Comparison of ENCODE assay signal across 28 cellular contexts in genomic region chr3:164794099-164794498, GRCh38.
"Had no signal": no experiment of that assay in that cellular context is flagged by ENCODE, and none has a peak within 500 bp of the region (broad histone marks: within the 10 kb centered on the region; RNA-seq: fewer than 3 reads in every experiment).

No MANE protein-coding gene starts in this region.

- H3K4me1 ChIP-seq: colonic mucosa, esophagus muscularis mucosa, esophagus squamous epithelium, foreskin keratinocyte, gastrocnemius medialis, gastroesophageal sphincter, heart left ventricle, heart right ventricle had no signal

- ATAC-seq: effector memory CD8-positive, alpha-beta T cell; esophagus mucosa; foreskin keratinocyte; gastrocnemius medialis; gastroesophageal sphincter; heart left ventricle; heart right ventricle had no signal

- H3K27me3 ChIP-seq: colonic mucosa, dorsolateral prefrontal cortex, esophagus muscularis mucosa, esophagus squamous epithelium, foreskin keratinocyte, gastrocnemius medialis, gastroesophageal sphincter, heart left ventricle, heart right ventricle had no signal

- FAIRE-seq: colon, endometrium, endothelial cell of umbilical vein, frontal cortex had no signal

- H3K9me3 ChIP-seq: colonic mucosa, esophagus muscularis mucosa, esophagus squamous epithelium, gastrocnemius medialis, gastroesophageal sphincter, heart left ventricle, heart right ventricle had no signal

- H3K27ac ChIP-seq: colonic mucosa, coronary artery, dorsolateral prefrontal cortex, epithelial cell of prostate, esophagus muscularis mucosa, esophagus squamous epithelium, foreskin keratinocyte, gastrocnemius medialis, gastroesophageal sphincter, heart left ventricle, heart right ventricle had no signal

- DNase-seq: colonic mucosa; cortex of kidney; dermis blood vessel endothelial cell; dorsolateral prefrontal cortex; effector CD4-positive, alpha-beta T cell; effector CD8-positive, alpha-beta T cell; effector memory CD4-positive, alpha-beta T cell; effector memory CD8-positive, alpha-beta T cell; endodermal cell; erythroblast; esophagus squamous epithelium; foreskin fibroblast; foreskin keratinocyte; foreskin melanocyte; gastrocnemius medialis; glutamatergic neuron; head of caudate nucleus; heart left ventricle; heart right ventricle had no signal

- H3K36me3 ChIP-seq: colonic mucosa, esophagus muscularis mucosa, esophagus squamous epithelium, gastrocnemius medialis, gastroesophageal sphincter, heart left ventricle, heart right ventricle had no signal

- H3K4me3 ChIP-seq: colonic mucosa, coronary artery, dorsolateral prefrontal cortex, esophagus muscularis mucosa, esophagus squamous epithelium, gastrocnemius medialis, gastroesophageal sphincter, heart left ventricle, heart right ventricle had no signal
